In the genomic region with DNA sequence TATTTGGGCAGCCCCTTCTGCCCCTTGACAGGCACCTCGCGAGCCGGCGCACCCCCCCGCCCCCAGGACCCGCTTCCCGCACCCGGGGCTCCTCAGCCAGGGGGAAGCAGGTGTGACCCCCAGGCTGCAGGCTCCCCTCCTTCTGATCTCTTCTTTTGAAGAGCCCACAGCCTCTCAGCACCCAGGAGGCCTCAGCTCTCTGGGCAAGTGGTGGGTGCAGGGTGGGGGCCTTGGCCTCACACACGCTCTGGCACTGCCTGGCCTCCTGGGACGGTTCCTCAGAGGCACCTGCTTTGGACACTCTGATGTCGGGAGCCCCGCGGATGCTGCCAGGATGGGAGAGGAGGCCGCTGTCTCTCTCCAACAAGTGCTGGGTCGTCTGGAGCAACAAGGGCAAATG, we compare ENCODE assay signal across 13 cellular contexts. TPM values are rescaled to one million over a fixed set of nuclear protein-coding genes. Genes with fewer than 3 reads are reported as not detected.
"Had no signal": no experiment of that assay in that cellular context is flagged by ENCODE, and none has a peak within 500 bp of the region (broad histone marks: within the 10 kb centered on the region; RNA-seq: fewer than 3 reads in every experiment).

No MANE protein-coding gene starts in this region.

- H3K36me3 ChIP-seq: colonic mucosa, neural progenitor cell, pancreas had no signal

- ATAC-seq: activated CD4-positive, alpha-beta T cell treated with anti-CD3 and anti-CD28 coated beads for 36 hours; activated T-cell treated with anti-CD3 and anti-CD28 coated beads, Interleukin-2, amount 50 U/mL, for 72 hours; heart left ventricle; pancreas had no signal

- H3K4me3 ChIP-seq: cardiac muscle cell, colonic mucosa, heart left ventricle, neural progenitor cell, pancreas had no signal

- H2AFZ ChIP-seq: neural progenitor cell had no signal

- H3K9me3 ChIP-seq: colonic mucosa, heart left ventricle, pancreas had no signal

- H3K4me3 Mint-ChIP-seq: activated CD4-positive, alpha-beta memory T cell treated with anti-CD3 and anti-CD28 coated beads, Interleukin-2, amount 10 ng/mL, durations not matched to agents 7 days and 5 days; activated CD4-positive, alpha-beta T cell treated with anti-CD3 and anti-CD28 coated beads for 36 hours; activated T-cell treated with anti-CD3 and anti-CD28 coated beads, Interleukin-2, amount 50 U/mL, for 72 hours; neural progenitor cell had no signal

- H3K4me2 ChIP-seq: neural progenitor cell had no signal

- DNase-seq: activated CD4-positive, alpha-beta memory T cell treated with anti-CD3 and anti-CD28 coated beads, Interleukin-2, amount 10 ng/mL, durations not matched to agents 7 days and 5 days; activated T-cell treated with anti-CD3 and anti-CD28 coated beads, Interleukin-2, amount 50 U/mL, for 72 hours; colonic mucosa; foreskin melanocyte; stimulated activated CD4-positive, alpha-beta T cell treated with anti-CD3 and anti-CD28 coated beads, Interleukin-2, amount 100 ng/mL, for 24 hours; T1000 had no signal

- H3K27ac ChIP-seq: cardiac muscle cell, colonic mucosa, heart left ventricle, neural progenitor cell, pancreas, VCaP had no signal

- H3K4me1 ChIP-seq: neural progenitor cell had no signal

- H3K27me3 ChIP-seq: cardiac muscle cell, colonic mucosa, heart left ventricle, neural progenitor cell, pancreas had no signal

- H3K9me3 Mint-ChIP-seq: activated CD4-positive, alpha-beta memory T cell treated with anti-CD3 and anti-CD28 coated beads, Interleukin-2, amount 10 ng/mL, durations not matched to agents 7 days and 5 days; activated T-cell treated with anti-CD3 and anti-CD28 coated beads, Interleukin-2, amount 50 U/mL, for 72 hours; neural progenitor cell had no signal

- H3K27ac Mint-ChIP-seq: activated CD4-positive, alpha-beta memory T cell treated with anti-CD3 and anti-CD28 coated beads, Interleukin-2, amount 10 ng/mL, durations not matched to agents 7 days and 5 days; activated CD4-positive, alpha-beta T cell treated with anti-CD3 and anti-CD28 coated beads for 36 hours; neural progenitor cell had no signal

- H3K27me3 Mint-ChIP-seq: activated CD4-positive, alpha-beta memory T cell treated with anti-CD3 and anti-CD28 coated beads, Interleukin-2, amount 10 ng/mL, durations not matched to agents 7 days and 5 days; activated CD4-positive, alpha-beta T cell treated with anti-CD3 and anti-CD28 coated beads for 36 hours had no signal

- H3K4me1 Mint-ChIP-seq: activated CD4-positive, alpha-beta memory T cell treated with anti-CD3 and anti-CD28 coated beads, Interleukin-2, amount 10 ng/mL, durations not matched to agents 7 days and 5 days; activated CD4-positive, alpha-beta T cell treated with anti-CD3 and anti-CD28 coated beads for 36 hours had no signal

RNA-seq across cellular contexts. Expression of a gene that starts 1.5 kb away (rescaled TPM):
- total RNA-seq: cardiac muscle cell, myocyte had no signal
